8 cellular contexts compared by ENCODE assay signal in genomic region chr10:102501201-102502028, GRCh38. TPM values are rescaled to one million over a fixed set of nuclear protein-coding genes. Genes with fewer than 3 reads are reported as not detected.
A peak's percentile ranks its signal among the peaks of the same experiment; 100 is the strongest.
DNase-seq lines count a peak whose midpoint lies in the region; ATAC-seq and TF ChIP-seq lines count a peak whose summit lies in the region.

No MANE protein-coding gene starts in this region.

- H3K9ac ChIP-seq in skeletal muscle satellite cell (ENCODE audit: low read depth, low read length) = peak overlapping the region; percentile 94

- CTCF ChIA-PET in HEK293T (lab: Yijun Ruan, JAX) = interaction anchor here (0.6 to 0.9 kb wide), 4 partner anchors 17 to 195 kb away, joined by 3 to 4 read pairs (median 3); no protein-coding TSS in a partner anchor

- H3K4me3 Mint-ChIP-seq in activated T-cell treated with anti-CD3 and anti-CD28 coated beads, Interleukin-2, amount 50 U/mL, for 4 hours = no peak overlapping the region

- 2% methylated on average over 23 of the region's 23 CpGs for WGBS in right cardiac atrium

- H3K4me3 ChIP-seq in GM12865 (ENCODE audit: low read depth, low read length) = peak overlapping the region; percentile 92
- peak overlapping the region; percentile 88 for H3K4me3 ChIP-seq in SJCRH30
- peak overlapping the region; percentile 82 for H3K4me3 ChIP-seq in right cardiac atrium (ENCODE audit: low read length)
- peak overlapping the region; percentile 75 for H3K4me3 ChIP-seq in skeletal muscle satellite cell (ENCODE audit: low read length)

- DNase-seq in GM12865 (ENCODE audit: low read depth) (no peak), SJCRH30 (peak in 1 of 2 experiments; percentile 45), right cardiac atrium (no peak), HEK293T (ENCODE audit: extremely low spot score) (no peak), NOMO-1 (lab: John Stamatoyannopoulos, UW; ENCODE audit: unreplicated experiment in 2 of 2) (no peak)
- DNase-seq in stimulated activated naive CD4-positive, alpha-beta T cell (lab: John Stamatoyannopoulos, UW) = no peak
- DNase-seq in activated T-cell treated with anti-CD3 and anti-CD28 coated beads, Interleukin-2, amount 50 U/mL, for 4 hours = no peak

- H3K4me1 Mint-ChIP-seq in activated T-cell treated with anti-CD3 and anti-CD28 coated beads, Interleukin-2, amount 50 U/mL, for 4 hours (ENCODE audit: low read depth) = peaks cover 39% of the 10 kb centered on the region

- peaks cover 7% of the 10 kb centered on the region for H3K36me3 Mint-ChIP-seq in activated T-cell treated with anti-CD3 and anti-CD28 coated beads, Interleukin-2, amount 50 U/mL, for 4 hours (ENCODE audit: insufficient read depth)

- H3K27me3 ChIP-seq in SJCRH30 (no peaks in the 10 kb centered on the region), right cardiac atrium (ENCODE audit: control insufficient read depth, insufficient read depth) (no peaks in the 10 kb centered on the region), skeletal muscle satellite cell (ENCODE audit: control insufficient read depth, insufficient read depth, low read length) (no peaks in the 10 kb centered on the region)

- no peak for TF ChIP-seq CTCF in GM12865 (IDR thresholded peaks at IDR 0.05; ENCODE audit: insufficient read depth, low read depth, low read length, missing control alignments)

- H3K9me3 Mint-ChIP-seq in activated T-cell treated with anti-CD3 and anti-CD28 coated beads, Interleukin-2, amount 50 U/mL, for 4 hours = no peaks in the 10 kb centered on the region

- H3K36me3 ChIP-seq in SJCRH30 (0 out of 2 replicates have a peak, but pooled peaks cover 2% of the 10 kb centered on the region), skeletal muscle satellite cell (ENCODE audit: insufficient read depth, low read length) (peaks cover 2% of the 10 kb centered on the region)

- H3K9me3 ChIP-seq in SJCRH30 (replicated peaks) (no peaks in the 10 kb centered on the region), right cardiac atrium (ENCODE audit: control insufficient read depth, low read length) (no peaks in the 10 kb centered on the region), skeletal muscle satellite cell (replicated peaks; ENCODE audit: low read length) (no peaks in the 10 kb centered on the region)

- H3K4me1 ChIP-seq in SJCRH30 (peaks cover 8% of the 10 kb centered on the region), right cardiac atrium (ENCODE audit: control insufficient read depth, insufficient read depth, low read length) (peaks cover 3% of the 10 kb centered on the region), skeletal muscle satellite cell (ENCODE audit: control insufficient read depth, insufficient read depth, low read length) (peaks cover 18% of the 10 kb centered on the region)

- H3K27ac ChIP-seq in SJCRH30 = no peak overlapping the region; the same call in 1 of the 2 replicates
- H3K27ac ChIP-seq in right cardiac atrium (ENCODE audit: low read length) = peak overlapping the region; percentile 89

- intact Hi-C loops in right cardiac atrium (cut with DNase I) = loop anchor here in 1 of 4 donors (5.0 kb wide), 1 partner anchor 81 kb away; no protein-coding TSS in a partner anchor

- no peak for ATAC-seq in right cardiac atrium
- no peak for ATAC-seq in activated T-cell treated with anti-CD3 and anti-CD28 coated beads, Interleukin-2, amount 50 U/mL, for 4 hours

- no peaks in the 10 kb centered on the region for H3K27me3 Mint-ChIP-seq in activated T-cell treated with anti-CD3 and anti-CD28 coated beads, Interleukin-2, amount 50 U/mL, for 4 hours (ENCODE audit: low read depth)

- POLR2A ChIA-PET in HEK293T (lab: Yijun Ruan, JAX) = interaction anchor here (0.7 to 1.6 kb wide), 4 partner anchors 17 to 299 kb away, joined by 3 to 5 read pairs (median 4); no protein-coding TSS in a partner anchor

- H3K4me2 ChIP-seq in skeletal muscle satellite cell (ENCODE audit: low read length) = peak overlapping the region; percentile 76

TF ChIP-seq in HEK293T, 16 proteins besides CTCF, POLR2A, EP300 and RAD21:
- TF ChIP-seq CTBP1 (IDR thresholded peaks at IDR 0.05; ENCODE audit: borderline replicate concordance) (no peak), FOXM1 (IDR thresholded peaks at IDR 0.05; ENCODE audit: borderline replicate concordance) (no peak), FOXA1 (IDR thresholded peaks at IDR 0.05) (no peak), L3MBTL2 (conservative IDR thresholded peaks at IDR 0.05) (no peak), ELF4 (IDR thresholded peaks at IDR 0.05) (no peak), ARNT (IDR thresholded peaks at IDR 0.05) (no peak), NFRKB (IDR thresholded peaks at IDR 0.05) (no peak), SP1 (IDR thresholded peaks at IDR 0.05) (no peak; the same call in 1 of the 2 replicates), BHLHE40 (IDR thresholded peaks at IDR 0.05; ENCODE audit: borderline replicate concordance) (no peak), FOXK2 (IDR thresholded peaks at IDR 0.05) (no peak), PKNOX1 (IDR thresholded peaks at IDR 0.05) (no peak), LEF1 (IDR thresholded peaks at IDR 0.05; ENCODE audit: borderline replicate concordance) (no peak), SUZ12 (IDR thresholded peaks at IDR 0.05) (no peak), TARDBP (IDR thresholded peaks at IDR 0.05) (no peak), ZNF384 (IDR thresholded peaks at IDR 0.05) (no peak), HDGF (IDR thresholded peaks at IDR 0.05; ENCODE audit: borderline replicate concordance) (no peak)

RNA-seq across cellular contexts. Expression of gene ACTR1A, which starts 1.1 kb away (rescaled TPM):
- 257 and 271 TPM in 2 replicates for total RNA-seq in SJCRH30 (2014; rRNA removed; shearing (Covaris generic))
- total RNA-seq in right cardiac atrium = 100 to 1,000 TPM; 100 to 108 (median 107) TPM
- 106 TPM for polyA plus RNA-seq in right cardiac atrium
- total RNA-seq in skeletal muscle satellite cell (2012; rRNA removed) = 88.2 and 98.9 TPM in 2 replicates
- 10 to 100 TPM; 65.2 to 69.8 (median 67.1) TPM for total RNA-seq in activated T-cell treated with anti-CD3 and anti-CD28 coated beads, Interleukin-2, amount 50 U/mL, for 4 hours

RNA-seq across cellular contexts. Expression of gene SUFU, which starts 2.4 kb away (rescaled TPM):
- total RNA-seq in SJCRH30 (2014; rRNA removed; shearing (Covaris generic)) = 10.5 and 12.6 TPM in 2 replicates
- 10 to 100 TPM in 3 of 4 donors, 1 to 10 TPM in 1; 7.7 to 11.8 (median 11.4) TPM for total RNA-seq in right cardiac atrium
- polyA plus RNA-seq in right cardiac atrium = 6.7 TPM
- total RNA-seq in skeletal muscle satellite cell (2012; rRNA removed) = 1.8 and 3.3 TPM in 2 replicates
- 1 to 10 TPM; 8.7 to 8.8 (median 8.8) TPM for total RNA-seq in activated T-cell treated with anti-CD3 and anti-CD28 coated beads, Interleukin-2, amount 50 U/mL, for 4 hours

RNA-seq across cellular contexts. Expression of gene C10orf95, which starts 50.1 kb away (rescaled TPM):
- 0.08 and 0.15 TPM in 2 replicates for total RNA-seq in SJCRH30 (2014; rRNA removed; shearing (Covaris generic))
- not detected for total RNA-seq in right cardiac atrium
- polyA plus RNA-seq in right cardiac atrium = 0.09 TPM
- total RNA-seq in skeletal muscle satellite cell (2012; rRNA removed) = not detected in 2 replicates
- total RNA-seq in activated T-cell treated with anti-CD3 and anti-CD28 coated beads, Interleukin-2, amount 50 U/mL, for 4 hours = under 1 TPM; 0.27 to 0.96 (median 0.45) TPM
